1 cellular context compared by ENCODE assay signal in the genomic region with DNA sequence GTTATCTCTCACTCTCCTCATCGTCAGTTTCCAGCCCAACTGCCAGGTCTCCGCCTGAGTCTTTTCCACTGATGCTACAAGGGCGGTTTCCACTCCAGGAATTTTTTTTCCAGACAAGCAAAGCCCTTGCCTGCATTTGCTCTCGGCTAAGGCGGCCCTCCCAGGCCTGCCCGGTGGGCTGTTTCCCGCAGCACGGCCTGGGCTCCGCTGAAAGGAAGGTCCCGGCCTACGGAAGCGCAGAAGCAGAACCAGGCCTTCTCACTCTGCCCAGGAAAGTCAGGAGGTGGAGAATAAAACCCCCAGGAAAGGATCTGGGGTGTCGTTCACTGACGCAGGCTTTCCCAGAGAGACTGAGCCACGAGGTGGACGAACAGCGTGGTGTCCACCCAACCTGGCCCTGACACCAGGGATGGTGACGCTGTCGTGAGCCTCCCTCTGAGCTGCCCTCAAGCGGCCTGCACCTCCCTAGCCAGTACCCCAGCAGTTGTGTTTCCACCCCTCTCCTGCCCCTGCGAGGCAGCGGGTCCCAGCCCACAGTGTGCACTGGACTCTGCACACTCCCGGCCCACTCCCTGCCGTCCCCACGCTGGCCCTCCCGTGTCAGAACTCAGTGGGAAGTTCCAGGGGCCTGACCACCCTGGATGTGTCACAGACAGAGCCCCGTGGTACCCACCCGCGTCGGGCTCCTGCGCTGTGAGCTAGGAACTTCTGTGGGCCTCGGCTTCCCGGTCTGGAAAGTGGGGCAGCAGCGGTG.
TF ChIP-seq lines count a peak whose summit lies in the region.

No MANE protein-coding gene starts in this region.

TF ChIP-seq in WTC11, 78 proteins besides CTCF, POLR2A, EP300 and RAD21 (continued from another document):
- TF ChIP-seq, protein P1, sequence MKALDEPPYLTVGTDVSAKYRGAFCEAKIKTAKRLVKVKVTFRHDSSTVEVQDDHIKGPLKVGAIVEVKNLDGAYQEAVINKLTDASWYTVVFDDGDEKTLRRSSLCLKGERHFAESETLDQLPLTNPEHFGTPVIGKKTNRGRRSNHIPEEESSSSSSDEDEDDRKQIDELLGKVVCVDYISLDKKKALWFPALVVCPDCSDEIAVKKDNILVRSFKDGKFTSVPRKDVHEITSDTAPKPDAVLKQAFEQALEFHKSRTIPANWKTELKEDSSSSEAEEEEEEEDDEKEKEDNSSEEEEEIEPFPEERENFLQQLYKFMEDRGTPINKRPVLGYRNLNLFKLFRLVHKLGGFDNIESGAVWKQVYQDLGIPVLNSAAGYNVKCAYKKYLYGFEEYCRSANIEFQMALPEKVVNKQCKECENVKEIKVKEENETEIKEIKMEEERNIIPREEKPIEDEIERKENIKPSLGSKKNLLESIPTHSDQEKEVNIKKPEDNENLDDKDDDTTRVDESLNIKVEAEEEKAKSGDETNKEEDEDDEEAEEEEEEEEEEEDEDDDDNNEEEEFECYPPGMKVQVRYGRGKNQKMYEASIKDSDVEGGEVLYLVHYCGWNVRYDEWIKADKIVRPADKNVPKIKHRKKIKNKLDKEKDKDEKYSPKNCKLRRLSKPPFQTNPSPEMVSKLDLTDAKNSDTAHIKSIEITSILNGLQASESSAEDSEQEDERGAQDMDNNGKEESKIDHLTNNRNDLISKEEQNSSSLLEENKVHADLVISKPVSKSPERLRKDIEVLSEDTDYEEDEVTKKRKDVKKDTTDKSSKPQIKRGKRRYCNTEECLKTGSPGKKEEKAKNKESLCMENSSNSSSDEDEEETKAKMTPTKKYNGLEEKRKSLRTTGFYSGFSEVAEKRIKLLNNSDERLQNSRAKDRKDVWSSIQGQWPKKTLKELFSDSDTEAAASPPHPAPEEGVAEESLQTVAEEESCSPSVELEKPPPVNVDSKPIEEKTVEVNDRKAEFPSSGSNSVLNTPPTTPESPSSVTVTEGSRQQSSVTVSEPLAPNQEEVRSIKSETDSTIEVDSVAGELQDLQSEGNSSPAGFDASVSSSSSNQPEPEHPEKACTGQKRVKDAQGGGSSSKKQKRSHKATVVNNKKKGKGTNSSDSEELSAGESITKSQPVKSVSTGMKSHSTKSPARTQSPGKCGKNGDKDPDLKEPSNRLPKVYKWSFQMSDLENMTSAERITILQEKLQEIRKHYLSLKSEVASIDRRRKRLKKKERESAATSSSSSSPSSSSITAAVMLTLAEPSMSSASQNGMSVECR (CRISPR knock-in tag; IDR thresholded peaks at IDR 0.05; ENCODE audit: borderline replicate concordance): no peak
- TF ChIP-seq, protein P2, sequence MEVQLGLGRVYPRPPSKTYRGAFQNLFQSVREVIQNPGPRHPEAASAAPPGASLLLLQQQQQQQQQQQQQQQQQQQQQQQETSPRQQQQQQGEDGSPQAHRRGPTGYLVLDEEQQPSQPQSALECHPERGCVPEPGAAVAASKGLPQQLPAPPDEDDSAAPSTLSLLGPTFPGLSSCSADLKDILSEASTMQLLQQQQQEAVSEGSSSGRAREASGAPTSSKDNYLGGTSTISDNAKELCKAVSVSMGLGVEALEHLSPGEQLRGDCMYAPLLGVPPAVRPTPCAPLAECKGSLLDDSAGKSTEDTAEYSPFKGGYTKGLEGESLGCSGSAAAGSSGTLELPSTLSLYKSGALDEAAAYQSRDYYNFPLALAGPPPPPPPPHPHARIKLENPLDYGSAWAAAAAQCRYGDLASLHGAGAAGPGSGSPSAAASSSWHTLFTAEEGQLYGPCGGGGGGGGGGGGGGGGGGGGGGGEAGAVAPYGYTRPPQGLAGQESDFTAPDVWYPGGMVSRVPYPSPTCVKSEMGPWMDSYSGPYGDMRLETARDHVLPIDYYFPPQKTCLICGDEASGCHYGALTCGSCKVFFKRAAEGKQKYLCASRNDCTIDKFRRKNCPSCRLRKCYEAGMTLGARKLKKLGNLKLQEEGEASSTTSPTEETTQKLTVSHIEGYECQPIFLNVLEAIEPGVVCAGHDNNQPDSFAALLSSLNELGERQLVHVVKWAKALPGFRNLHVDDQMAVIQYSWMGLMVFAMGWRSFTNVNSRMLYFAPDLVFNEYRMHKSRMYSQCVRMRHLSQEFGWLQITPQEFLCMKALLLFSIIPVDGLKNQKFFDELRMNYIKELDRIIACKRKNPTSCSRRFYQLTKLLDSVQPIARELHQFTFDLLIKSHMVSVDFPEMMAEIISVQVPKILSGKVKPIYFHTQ (CRISPR knock-in tag; IDR thresholded peaks at IDR 0.05): no peak
- TF ChIP-seq TEAD4 (CRISPR knock-in tag; IDR thresholded peaks at IDR 0.05) (no peak), ELF4 (CRISPR knock-in tag; IDR thresholded peaks at IDR 0.05; ENCODE audit: low read depth) (no peak)
